ENCODE assay signal across 19 cellular contexts in the genomic region with DNA sequence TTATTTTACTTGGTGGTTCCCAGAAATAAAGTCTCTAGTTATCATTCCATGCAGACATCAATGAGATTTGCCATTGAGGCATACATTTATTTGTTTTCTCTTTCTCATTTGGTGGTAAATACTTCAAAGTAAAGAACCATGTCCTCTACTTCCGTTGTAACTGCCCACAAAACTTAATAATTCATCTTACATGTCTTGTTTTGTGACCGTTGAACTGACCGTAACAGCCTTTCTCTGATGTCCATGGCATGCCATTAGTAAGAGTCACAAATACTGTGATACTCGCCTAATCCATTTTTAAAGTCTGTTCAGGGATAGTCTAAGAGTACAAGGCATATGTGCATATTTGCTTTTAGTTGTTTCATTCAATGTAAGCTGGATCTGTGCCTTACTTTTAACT.
A peak's percentile ranks its signal among the peaks of the same experiment; 100 is the strongest.
DNase-seq lines count a peak whose midpoint lies in the region; ATAC-seq and TF ChIP-seq lines count a peak whose summit lies in the region.
"Had no signal": no experiment of that assay in that cellular context is flagged by ENCODE, and none has a peak within 500 bp of the region (broad histone marks: within the 10 kb centered on the region; RNA-seq: fewer than 3 reads in every experiment).

No MANE protein-coding gene starts in this region.

- intact Hi-C loops in left ventricle myocardium inferior (cut with micrococcal nuclease) = no loop called here
- intact Hi-C loops in Right ventricle myocardium inferior (cut with DNase I) = loop anchor here (2.0 to 5.0 kb wide), 2 partner anchors 38 kb away; no protein-coding TSS in a partner anchor
- intact Hi-C loops in vagina (cut with DNase I) = no loop called here

- H3K36me3 Mint-ChIP-seq in endothelial cell (ENCODE audit: low read depth, unreplicated experiment) = peaks cover 31% of the 10 kb centered on the region
- H3K36me3 Mint-ChIP-seq in activated CD8-positive, alpha-beta memory T cell treated with anti-CD3 and anti-CD28 coated beads, Interleukin-2, amount 10 ng/mL, durations not matched to agents 7 days and 5 days = peaks cover 11% of the 10 kb centered on the region

- no peaks in the 10 kb centered on the region for H3K9me3 Mint-ChIP-seq in endothelial cell (ENCODE audit: unreplicated experiment)
- no peaks in the 10 kb centered on the region for H3K9me3 Mint-ChIP-seq in activated CD8-positive, alpha-beta memory T cell treated with anti-CD3 and anti-CD28 coated beads, Interleukin-2, amount 10 ng/mL, durations not matched to agents 7 days and 5 days (ENCODE audit: low read depth)
- H3K9me3 Mint-ChIP-seq: activated naive CD8-positive, alpha-beta T cell treated with anti-CD3 and anti-CD28 coated beads for 36 hours; CD4-positive, CD25-positive, alpha-beta regulatory T cell; T-cell had no signal

- H3K4me3 ChIP-seq in left ventricle myocardium inferior (peak overlapping the region; percentile 52), neutrophil (ENCODE audit: low read depth in 1 of 2, low read length in 1 of 2) (no peak overlapping the region), vagina (no peak overlapping the region)
- H3K4me3 ChIP-seq: pancreas had no signal

- H3K27me3 ChIP-seq in left ventricle myocardium inferior (ENCODE audit: low read depth) (no peaks in the 10 kb centered on the region), neutrophil (no peaks in the 10 kb centered on the region), vagina (no peaks in the 10 kb centered on the region)
- H3K27me3 ChIP-seq: pancreas had no signal

- H3K9me3 ChIP-seq in left ventricle myocardium inferior (replicated peaks) (no peaks in the 10 kb centered on the region), neutrophil (no peaks in the 10 kb centered on the region), vagina (no peaks in the 10 kb centered on the region)
- H3K9me3 ChIP-seq: pancreas had no signal

- H3K27ac ChIP-seq in left ventricle myocardium inferior (replicated peaks) (peak overlapping the region; percentile 84), neutrophil (peak overlapping the region; percentile 82), vagina (peak overlapping the region; percentile 35)

- DNase-seq in left ventricle myocardium inferior (no peak), Right ventricle myocardium inferior (ENCODE audit: missing footprints) (no peak), endothelial cell (ENCODE audit: low spot score) (no peak), vagina (ENCODE audit: extremely low spot score in 2 of 2) (no peak), DMS53 treated with DMSO at 0.1 percent for 48 hours (lab: John Stamatoyannopoulos, UW; ENCODE audit: unreplicated experiment) (no peak)
- DNase-seq in activated CD8-positive, alpha-beta memory T cell treated with anti-CD3 and anti-CD28 coated beads, Interleukin-2, amount 10 ng/mL, durations not matched to agents 7 days and 5 days = no peak
- DNase-seq: activated CD4-positive, alpha-beta T cell treated with anti-CD3 and anti-CD28 coated beads, Interleukin-2, amount 50 U/mL, for 4 hours; activated naive CD8-positive, alpha-beta T cell treated with anti-CD3 and anti-CD28 coated beads for 36 hours; activated T-cell treated with anti-CD3 and anti-CD28 coated beads, Interleukin-2, amount 50 U/mL, for 48 hours; CD4-positive, CD25-positive, alpha-beta regulatory T cell; effector CD8-positive, alpha-beta T cell; H7; NCI-H2171; NCI-H82; pancreas; stimulated activated CD4-positive, alpha-beta T cell treated with anti-CD3 and anti-CD28 coated beads, Interleukin-12 subunit alpha, Interleukin-12 subunit beta, amount 100 ng/mL, for 4 hours; T-cell had no signal

- peaks cover 10% of the 10 kb centered on the region for H3K27me3 Mint-ChIP-seq in endothelial cell (ENCODE audit: unreplicated experiment)
- no peaks in the 10 kb centered on the region for H3K27me3 Mint-ChIP-seq in activated CD8-positive, alpha-beta memory T cell treated with anti-CD3 and anti-CD28 coated beads, Interleukin-2, amount 10 ng/mL, durations not matched to agents 7 days and 5 days
- H3K27me3 Mint-ChIP-seq: activated naive CD8-positive, alpha-beta T cell treated with anti-CD3 and anti-CD28 coated beads for 36 hours; CD4-positive, CD25-positive, alpha-beta regulatory T cell; T-cell had no signal

- TF ChIP-seq POLR2A in vagina (IDR thresholded peaks at IDR 0.05) = no peak

- CTCF ChIA-PET in activated CD8-positive, alpha-beta memory T cell treated with anti-CD3 and anti-CD28 coated beads, Interleukin-2, amount 10 ng/mL, durations not matched to agents 7 days and 5 days (lab: Charles Lee) = no interaction called here

- peaks cover 78% of the 10 kb centered on the region for H3K4me1 Mint-ChIP-seq in endothelial cell (ENCODE audit: unreplicated experiment)
- peaks cover 13% of the 10 kb centered on the region for H3K4me1 Mint-ChIP-seq in activated CD8-positive, alpha-beta memory T cell treated with anti-CD3 and anti-CD28 coated beads, Interleukin-2, amount 10 ng/mL, durations not matched to agents 7 days and 5 days

- no peak for ATAC-seq in Right ventricle myocardium inferior
- no peak for ATAC-seq in activated CD8-positive, alpha-beta memory T cell treated with anti-CD3 and anti-CD28 coated beads, Interleukin-2, amount 10 ng/mL, durations not matched to agents 7 days and 5 days
- no peak for ATAC-seq in GM21423 (IDR thresholded peaks at IDR 0.05; ENCODE audit: unreplicated experiment)
- ATAC-seq: T-cell had no signal

- H3K27ac Mint-ChIP-seq in endothelial cell (ENCODE audit: unreplicated experiment) = peak overlapping the region; percentile 3
- H3K27ac Mint-ChIP-seq in activated CD8-positive, alpha-beta memory T cell treated with anti-CD3 and anti-CD28 coated beads, Interleukin-2, amount 10 ng/mL, durations not matched to agents 7 days and 5 days = no peak overlapping the region
- H3K27ac Mint-ChIP-seq: activated naive CD8-positive, alpha-beta T cell treated with anti-CD3 and anti-CD28 coated beads for 36 hours; CD4-positive, CD25-positive, alpha-beta regulatory T cell had no signal

- H3K4me1 ChIP-seq in left ventricle myocardium inferior (peaks cover 81% of the 10 kb centered on the region), neutrophil (ENCODE audit: control insufficient read depth in 1 of 2, insufficient read depth in 1 of 2, low read depth in 1 of 2, low read length in 1 of 2) (peaks cover 62 to 65% of the 10 kb centered on the region in 2 experiments), vagina (peaks cover 16% of the 10 kb centered on the region)

- TF ChIP-seq CTCF in left ventricle myocardium inferior (IDR thresholded peaks at IDR 0.05; ENCODE audit: borderline replicate concordance) (no peak), endothelial cell (IDR thresholded peaks at IDR 0.05; ENCODE audit: unreplicated experiment) (no peak), neutrophil (IDR thresholded peaks at IDR 0.05) (no peak), vagina (IDR thresholded peaks at IDR 0.05) (no peak)

- H3K36me3 ChIP-seq in left ventricle myocardium inferior = no peaks in the 10 kb centered on the region
- no peaks in the 10 kb centered on the region for H3K36me3 ChIP-seq in neutrophil
- no peaks in the 10 kb centered on the region for H3K36me3 ChIP-seq in vagina
- H3K36me3 ChIP-seq: pancreas had no signal

- no peak overlapping the region for H3K4me3 Mint-ChIP-seq in endothelial cell (ENCODE audit: unreplicated experiment)
- H3K4me3 Mint-ChIP-seq in activated CD8-positive, alpha-beta memory T cell treated with anti-CD3 and anti-CD28 coated beads, Interleukin-2, amount 10 ng/mL, durations not matched to agents 7 days and 5 days = no peak overlapping the region
- H3K4me3 Mint-ChIP-seq: activated naive CD8-positive, alpha-beta T cell treated with anti-CD3 and anti-CD28 coated beads for 36 hours; CD4-positive, CD25-positive, alpha-beta regulatory T cell; T-cell had no signal
